ENCODE assay signal across 1 cellular context in the genomic region with DNA sequence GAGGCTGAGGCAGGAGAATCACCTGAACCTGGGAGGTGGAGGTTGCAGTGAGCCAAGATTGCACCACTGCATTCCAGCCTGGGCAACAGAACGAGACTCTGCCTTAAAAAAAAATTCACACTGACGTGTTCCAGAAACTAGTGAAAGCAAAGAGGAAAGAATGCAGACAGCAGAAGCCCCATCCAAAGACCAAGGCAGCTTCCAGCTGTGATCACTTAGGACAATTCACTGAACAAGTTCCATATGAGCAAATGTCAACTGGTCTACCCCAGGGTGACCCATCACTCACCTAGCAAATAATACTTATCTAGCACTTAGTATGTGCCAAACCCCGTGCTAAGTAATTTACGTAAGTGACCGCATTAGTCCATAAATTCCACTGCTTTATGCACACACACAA.
TF ChIP-seq lines count a peak whose summit lies in the region.

No MANE protein-coding gene starts in this region.

TF ChIP-seq in IMR-90, 13 proteins besides CTCF, POLR2A, EP300 and RAD21:
- TF ChIP-seq MAFK (IDR thresholded peaks at IDR 0.05; ENCODE audit: low read depth, low read length) = no peak
- no peak for TF ChIP-seq CHD1 (IDR thresholded peaks at IDR 0.05; ENCODE audit: low read depth, low read length)
- no peak for TF ChIP-seq NFE2L2 (IDR thresholded peaks at IDR 0.05; ENCODE audit: low read depth, low read length)
- no peak for TF ChIP-seq MXI1 (IDR thresholded peaks at IDR 0.05; ENCODE audit: borderline replicate concordance, low read depth, low read length)
- TF ChIP-seq RFX5 (IDR thresholded peaks at IDR 0.05; ENCODE audit: low read depth, low read length) = no peak
- no peak for TF ChIP-seq RCOR1 (IDR thresholded peaks at IDR 0.05; ENCODE audit: insufficient replicate concordance, low read length)
- TF ChIP-seq MAZ (IDR thresholded peaks at IDR 0.05; ENCODE audit: borderline replicate concordance, low read depth, low read length) = no peak
- TF ChIP-seq, protein P1, sequence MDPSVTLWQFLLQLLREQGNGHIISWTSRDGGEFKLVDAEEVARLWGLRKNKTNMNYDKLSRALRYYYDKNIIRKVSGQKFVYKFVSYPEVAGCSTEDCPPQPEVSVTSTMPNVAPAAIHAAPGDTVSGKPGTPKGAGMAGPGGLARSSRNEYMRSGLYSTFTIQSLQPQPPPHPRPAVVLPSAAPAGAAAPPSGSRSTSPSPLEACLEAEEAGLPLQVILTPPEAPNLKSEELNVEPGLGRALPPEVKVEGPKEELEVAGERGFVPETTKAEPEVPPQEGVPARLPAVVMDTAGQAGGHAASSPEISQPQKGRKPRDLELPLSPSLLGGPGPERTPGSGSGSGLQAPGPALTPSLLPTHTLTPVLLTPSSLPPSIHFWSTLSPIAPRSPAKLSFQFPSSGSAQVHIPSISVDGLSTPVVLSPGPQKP (IDR thresholded peaks at IDR 0.05; ENCODE audit: borderline replicate concordance, low read depth, low read length) = no peak
- TF ChIP-seq, protein P2, sequence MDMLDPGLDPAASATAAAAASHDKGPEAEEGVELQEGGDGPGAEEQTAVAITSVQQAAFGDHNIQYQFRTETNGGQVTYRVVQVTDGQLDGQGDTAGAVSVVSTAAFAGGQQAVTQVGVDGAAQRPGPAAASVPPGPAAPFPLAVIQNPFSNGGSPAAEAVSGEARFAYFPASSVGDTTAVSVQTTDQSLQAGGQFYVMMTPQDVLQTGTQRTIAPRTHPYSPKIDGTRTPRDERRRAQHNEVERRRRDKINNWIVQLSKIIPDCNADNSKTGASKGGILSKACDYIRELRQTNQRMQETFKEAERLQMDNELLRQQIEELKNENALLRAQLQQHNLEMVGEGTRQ (IDR thresholded peaks at IDR 0.05; ENCODE audit: low read depth, low read length) = no peak
- no peak for TF ChIP-seq BHLHE40 (IDR thresholded peaks at IDR 0.05; ENCODE audit: low read depth, low read length)
- TF ChIP-seq FOS (IDR thresholded peaks at IDR 0.05; ENCODE audit: low read depth, low read length) = no peak
- no peak for TF ChIP-seq SMC3 (IDR thresholded peaks at IDR 0.05; ENCODE audit: low read depth, low read length)
- no peak for TF ChIP-seq CEBPB (IDR thresholded peaks at IDR 0.05; ENCODE audit: low read depth, low read length)
